In genomic region chr2:69202323-69202722, GRCh38 we compare ENCODE assay signal across 20 cellular contexts.
"Had no signal": no experiment of that assay in that cellular context is flagged by ENCODE, and none has a peak within 500 bp of the region (broad histone marks: within the 10 kb centered on the region; RNA-seq: fewer than 3 reads in every experiment).

No MANE protein-coding gene starts in this region.

- DNase-seq: activated CD4-positive, alpha-beta T cell treated with anti-CD3 and anti-CD28 coated beads for 1 hour; activated CD8-positive, alpha-beta memory T cell treated with anti-CD3 and anti-CD28 coated beads for 24 hours; activated CD8-positive, alpha-beta memory T cell treated with anti-CD3 and anti-CD28 coated beads, Interleukin-2, amount 50 U/mL, for 48 hours; activated effector memory CD4-positive, alpha-beta T cell treated with anti-CD3 and anti-CD28 coated beads, Interleukin-2, amount 50 U/mL, for 16 hours; activated T-cell treated with anti-CD3 and anti-CD28 coated beads, Interleukin-2, amount 50 U/mL, for 48 hours; dermis blood vessel endothelial cell; gastrocnemius medialis; heart left ventricle; kidney; left lung; mesendoderm; naive thymus-derived CD8-positive, alpha-beta T cell; pancreas; spleen; stimulated activated CD4-positive, alpha-beta T cell treated with anti-CD3 and anti-CD28 coated beads, Interleukin-4, amount 100 ng/mL, for 4 hours; SW 1271; T-helper 2 cell; testis; upper lobe of left lung had no signal

- H3K27ac ChIP-seq: left lung, pancreas, testis, VCaP had no signal

- H3K4me1 ChIP-seq: left lung, pancreas had no signal

- H3K27me3 ChIP-seq: gastrocnemius medialis, heart left ventricle, left lung, pancreas, spleen, testis, upper lobe of left lung had no signal

- H3K9me3 ChIP-seq: gastrocnemius medialis, left lung, pancreas, spleen, testis, upper lobe of left lung had no signal

- H3K4me3 ChIP-seq: gastrocnemius medialis, heart left ventricle, left lung, pancreas, spleen, testis, upper lobe of left lung had no signal

- H3K36me3 ChIP-seq: gastrocnemius medialis, left lung, pancreas, spleen, upper lobe of left lung had no signal
